Comparison of ENCODE assay signal across 15 cellular contexts in the genomic region with DNA sequence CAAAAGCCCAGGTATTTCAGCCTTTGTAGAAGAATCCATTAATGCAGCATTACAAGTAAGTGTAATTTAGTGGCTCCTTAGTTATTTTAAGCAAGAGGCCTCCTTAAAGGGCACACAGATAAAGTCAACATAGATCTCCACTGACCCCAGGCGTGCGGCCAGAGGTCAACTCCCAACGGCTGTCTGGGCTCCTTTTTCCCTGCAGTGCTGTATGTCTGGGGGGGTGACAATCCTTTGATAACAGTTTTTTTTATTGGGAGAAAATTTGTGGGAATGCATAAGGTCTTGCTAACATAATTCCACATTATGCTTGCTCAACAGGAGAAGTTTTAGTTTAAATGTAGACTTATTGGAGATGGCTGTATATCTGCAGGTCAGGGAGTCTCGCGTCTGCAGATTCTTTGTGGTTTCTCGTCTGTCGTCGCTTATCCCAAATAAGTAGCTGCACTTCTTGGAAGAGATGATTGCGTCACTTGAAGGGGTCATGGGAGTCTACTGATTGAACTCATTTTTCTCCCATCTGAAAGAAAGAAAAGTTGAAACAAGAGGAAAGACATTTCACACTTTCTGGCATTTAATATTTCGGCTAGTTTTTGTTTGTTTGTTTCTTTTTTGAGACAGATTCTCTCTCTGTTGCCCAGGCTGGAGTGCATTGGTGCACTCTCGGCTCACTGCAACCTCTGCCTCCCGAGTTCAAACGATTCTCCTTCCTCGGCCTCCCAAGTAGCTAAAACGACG.
DNase-seq lines count a peak whose midpoint lies in the region; ATAC-seq, FAIRE-seq and TF ChIP-seq lines count a peak whose summit lies in the region.
"Had no signal": no experiment of that assay in that cellular context is flagged by ENCODE, and none has a peak within 500 bp of the region (broad histone marks: within the 10 kb centered on the region; RNA-seq: fewer than 3 reads in every experiment).

No MANE protein-coding gene starts in this region.

- H3K4me3 ChIP-seq in HCT116 (replicated peaks in 1 of 2; ENCODE audit: low read depth in 1 of 2, low read length in 2 of 2) (no peak overlapping the region), astrocyte (ENCODE audit: insufficient read depth, low read depth, low read length) (no peak overlapping the region), spleen (no peak overlapping the region)
- H3K4me3 ChIP-seq: Peyer's patch, upper lobe of right lung had no signal

- H3K27ac ChIP-seq in HCT116 (ENCODE audit: low read depth, low read length) (peak overlapping the region; percentile 38; the same call in 1 of the 2 replicates), astrocyte (ENCODE audit: low read depth, low read length) (no peak overlapping the region), spleen (peak overlapping the region in 7 of 8 donors; percentile 31 to 64 (median 43))
- H3K27ac ChIP-seq: Peyer's patch, upper lobe of right lung, VCaP had no signal

- H3K27me3 ChIP-seq in HCT116 (ENCODE audit: insufficient read depth, low read length) (no peaks in the 10 kb centered on the region), astrocyte (ENCODE audit: insufficient read depth, low read length) (no peaks in the 10 kb centered on the region), spleen (replicated peaks in 1 of 7) (no peaks in the 10 kb centered on the region)
- H3K27me3 ChIP-seq: Peyer's patch, upper lobe of right lung had no signal

- BruUV-seq in HCT116 (replicated peaks; lab: Mats Ljungman, UMichigan): no TSS peak

- H2AFZ ChIP-seq in HCT116 (ENCODE audit: low read depth, low read length, poor library complexity, severe bottlenecking) (no peak overlapping the region), astrocyte (ENCODE audit: low read depth, low read length) (no peak overlapping the region)

- H3K27me3 Mint-ChIP-seq in astrocyte (ENCODE audit: low read depth, unreplicated experiment): no peaks in the 10 kb centered on the region

- H3K9me2 ChIP-seq in HCT116 (ENCODE audit: insufficient read depth): no peaks in the 10 kb centered on the region

- CTCF ChIA-PET in HCT116 (lab: Charles Lee): no interaction called here

- RAD21 ChIA-PET in HCT116 (lab: Charles Lee; ENCODE audit: low non-redundant PET in 1 of 2, low total read pairs in 2 of 2, uncharacterized antibody in 2 of 2, unreplicated experiment in 2 of 2): no interaction called here

- H3K4me2 ChIP-seq in HCT116 (ENCODE audit: low read length) (no peak overlapping the region; the same call in 1 of the 2 replicates), astrocyte (ENCODE audit: low read length) (no peak overlapping the region)

- TF ChIP-seq POLR2A in HCT116 (IDR thresholded peaks at IDR 0.05; ENCODE audit: borderline replicate concordance, extremely low read depth, insufficient read depth, insufficient read length): no peak
- TF ChIP-seq POLR2A in spleen (IDR thresholded peaks at IDR 0.05): no peak

- intact Hi-C loops in HCT116 (cut with micrococcal nuclease) (no loop called here), spleen (cut with DNase I; ENCODE audit: low total_unique reads) (no loop called here), left colon (cut with DNase I, micrococcal nuclease) (no loop called here)

- no peak for TF ChIP-seq CTCF in HCT116 (IDR thresholded peaks at IDR 0.05 in 2 of 3, conservative IDR thresholded peaks at IDR 0.05 in 1 of 3; ENCODE audit: borderline replicate concordance in 1 of 3, insufficient read depth in 1 of 3, low read depth in 2 of 3, low read length in 2 of 3)
- TF ChIP-seq CTCF in astrocyte (IDR thresholded peaks at IDR 0.05; ENCODE audit: insufficient read depth, low read depth, low read length): no peak
- TF ChIP-seq CTCF in spleen (IDR thresholded peaks at IDR 0.05 in 8 of 11, conservative IDR thresholded peaks at IDR 0.05 in 3 of 11): no peak

- peaks cover 2% of the 10 kb centered on the region for H3K9me3 Mint-ChIP-seq in astrocyte (ENCODE audit: unreplicated experiment)

- no peak for ATAC-seq in HCT116
- ATAC-seq in left colon: no peak
- no peak for ATAC-seq in HG03175 (IDR thresholded peaks at IDR 0.05; ENCODE audit: unreplicated experiment)
- ATAC-seq: upper lobe of right lung had no signal

- no peak for DNase-seq in HCT116 (ENCODE audit: low read depth, low spot score)
- peak; percentile 87 for DNase-seq in astrocyte (ENCODE audit: low read depth)
- peak; percentile 46 for DNase-seq in hepatic stellate cell (ENCODE audit: low spot score)
- DNase-seq in spleen: no peak
- no peak for DNase-seq in hippocampal formation (lab: John Stamatoyannopoulos, UW)
- DNase-seq in left colon: no peak
- DNase-seq in GDM1 (lab: John Stamatoyannopoulos, UW): no peak
- DNase-seq: activated T-cell treated with anti-CD3 and anti-CD28 coated beads, Interleukin-2, amount 50 U/mL, for 48 hours; central memory CD4-positive, alpha-beta T cell; NCI-H2171; Peyer's patch; retina; upper lobe of right lung had no signal

- peaks cover 0 to 7% of the 10 kb centered on the region in 2 experiments; a peak in 1 of 4 replicates for H3K36me3 ChIP-seq in HCT116 (ENCODE audit: control insufficient read depth in 1 of 2, insufficient read depth in 2 of 2, low read length in 2 of 2)
- H3K36me3 ChIP-seq in astrocyte (ENCODE audit: insufficient read depth, low read length): no peaks in the 10 kb centered on the region
- peaks cover 0 to 6% (median 0%) of the 10 kb centered on the region in 6 donors for H3K36me3 ChIP-seq in spleen
- H3K36me3 ChIP-seq: Peyer's patch had no signal

- H3K9ac ChIP-seq in HCT116 (ENCODE audit: low read length): no peak overlapping the region
- no peak overlapping the region for H3K9ac ChIP-seq in astrocyte (ENCODE audit: low read length)

- H4K20me1 ChIP-seq in HCT116 (ENCODE audit: insufficient read depth) (no peaks in the 10 kb centered on the region), astrocyte (ENCODE audit: insufficient read depth, low read length) (no peaks in the 10 kb centered on the region)

- H3K4me1 Mint-ChIP-seq in astrocyte (ENCODE audit: low read depth, unreplicated experiment): peaks cover 12% of the 10 kb centered on the region

- no peak for FAIRE-seq in astrocyte (lab: Jason Lieb, UNC)

- H3K4me3 Mint-ChIP-seq in astrocyte (ENCODE audit: unreplicated experiment): peak overlapping the region; percentile 16

- POLR2A ChIA-PET in HCT116 (lab: Charles Lee): interaction anchor here (0.8 to 1.2 kb wide), 3 partner anchors 11 to 42 kb away, joined by 3 read pairs; no protein-coding TSS in a partner anchor

- H3K79me2 ChIP-seq in HCT116 (ENCODE audit: insufficient read depth, low read length): peaks cover 8% of the 10 kb centered on the region; the same call in 1 of the 2 replicates
- H3K79me2 ChIP-seq in astrocyte (ENCODE audit: insufficient read depth, low read length): no peaks in the 10 kb centered on the region

- TF ChIP-seq RAD21 in HCT116 (IDR thresholded peaks at IDR 0.05; ENCODE audit: low read depth): no peak

- H3K4me1 ChIP-seq in HCT116 (ENCODE audit: control insufficient read depth in 1 of 2, insufficient read depth in 2 of 2, low read length in 2 of 2) (peaks cover 79 to 91% of the 10 kb centered on the region in 2 experiments), astrocyte (ENCODE audit: insufficient read depth, low read length) (peaks cover 7% of the 10 kb centered on the region), spleen (no peaks in the 10 kb centered on the region)
- H3K4me1 ChIP-seq: Peyer's patch, upper lobe of right lung had no signal

- no peaks in the 10 kb centered on the region for H3K9me3 ChIP-seq in HCT116 (ENCODE audit: control insufficient read depth in 1 of 2, insufficient read depth in 1 of 2, low read depth in 1 of 2, low read length in 2 of 2)
- H3K9me3 ChIP-seq in astrocyte (ENCODE audit: insufficient read depth, low read depth, low read length): no peaks in the 10 kb centered on the region
- H3K9me3 ChIP-seq in spleen: no peaks in the 10 kb centered on the region
- H3K9me3 ChIP-seq: Peyer's patch, upper lobe of right lung had no signal

- WGBS in spleen, 5 donors: 76 to 90% (median 78%) methylated on average over 16 of the region's 16 CpGs

- H3K27ac Mint-ChIP-seq in astrocyte (ENCODE audit: unreplicated experiment): peak overlapping the region; percentile 83

- H3K36me3 Mint-ChIP-seq in astrocyte (ENCODE audit: low read depth, unreplicated experiment): peaks cover 13% of the 10 kb centered on the region

TF ChIP-seq in HCT116, 20 proteins besides CTCF, POLR2A, EP300 and RAD21:
- no peak for TF ChIP-seq POLR2AphosphoS5 (IDR thresholded peaks at IDR 0.05; ENCODE audit: low read depth, low read length)
- no peak for TF ChIP-seq EZH2 (IDR thresholded peaks at IDR 0.05)
- TF ChIP-seq CEBPB (IDR thresholded peaks at IDR 0.05; ENCODE audit: low read depth): peak; percentile 46; the same call in 1 of the 2 replicates
- no peak for TF ChIP-seq ZBTB33 (IDR thresholded peaks at IDR 0.05; ENCODE audit: extremely low read depth, insufficient replicate concordance, low read length)
- TF ChIP-seq ATF3 (IDR thresholded peaks at IDR 0.05): no peak
- no peak for TF ChIP-seq TCF7L2 (IDR thresholded peaks at IDR 0.05; ENCODE audit: borderline replicate concordance, extremely low read depth, insufficient read depth, insufficient read length)

Comparison
In these comparisons a context has a peak if more than half of its experiments do, and no peak if none do; other contexts are left out.
1. DNase-seq: peak in astrocyte (single experiment) and hepatic stellate cell (single experiment); none in HCT116 (single experiment), spleen (single experiment), hippocampal formation (0 of 2), left colon (0 of 2) and GDM1 (single experiment).